ENCODE assay signal across 1 cellular context in the genomic region with DNA sequence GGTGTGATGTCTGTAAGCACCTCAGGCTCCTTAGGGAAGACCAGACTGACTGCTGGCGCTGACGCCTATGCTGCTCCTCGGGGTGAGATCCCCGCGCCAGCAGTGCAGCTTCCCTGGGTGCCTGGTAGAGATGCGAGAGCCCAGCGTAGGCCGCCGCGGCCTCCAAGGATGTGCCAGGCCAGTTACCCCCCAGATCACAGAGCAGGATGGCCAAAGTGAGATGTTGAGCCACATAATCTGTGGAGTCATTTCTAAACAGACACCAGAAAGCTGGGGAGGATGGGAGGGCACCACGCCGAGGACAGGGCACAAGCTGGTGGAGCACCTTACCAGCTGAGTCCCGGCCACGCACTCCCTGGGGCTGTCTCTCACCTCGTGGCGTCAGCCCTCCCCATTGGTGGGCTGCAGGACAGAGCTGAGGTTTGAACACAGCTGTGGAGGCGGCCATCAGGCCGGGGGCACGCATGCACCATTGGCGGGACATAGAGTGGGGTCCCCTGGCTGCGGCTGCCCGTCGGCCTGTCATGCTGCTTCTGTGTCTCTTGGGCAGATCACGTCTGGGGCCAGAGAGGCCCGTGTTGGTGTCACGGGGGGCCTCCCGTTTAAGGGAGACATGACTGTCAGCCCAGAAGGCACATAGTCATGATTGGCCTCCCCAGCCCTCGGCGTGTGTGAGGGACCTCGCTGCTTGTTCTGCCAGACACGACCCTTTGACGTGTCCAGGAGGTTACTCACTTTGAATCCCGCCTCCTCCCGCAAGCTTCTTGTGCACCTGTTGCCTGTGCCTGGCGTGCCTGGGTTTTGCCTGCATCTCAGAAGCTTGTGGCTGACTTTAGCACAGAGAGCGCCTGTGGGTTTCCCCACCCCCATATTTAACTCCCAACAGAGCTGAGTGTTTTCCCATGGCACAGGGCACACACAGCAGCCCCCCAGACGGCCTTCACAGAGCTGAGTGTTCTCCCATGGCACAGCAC.
TF ChIP-seq lines count a peak whose summit lies in the region.

No MANE protein-coding gene starts in this region.

TF ChIP-seq in K562, 482 proteins besides CTCF, POLR2A, EP300 and RAD21:
- TF ChIP-seq, protein P1, sequence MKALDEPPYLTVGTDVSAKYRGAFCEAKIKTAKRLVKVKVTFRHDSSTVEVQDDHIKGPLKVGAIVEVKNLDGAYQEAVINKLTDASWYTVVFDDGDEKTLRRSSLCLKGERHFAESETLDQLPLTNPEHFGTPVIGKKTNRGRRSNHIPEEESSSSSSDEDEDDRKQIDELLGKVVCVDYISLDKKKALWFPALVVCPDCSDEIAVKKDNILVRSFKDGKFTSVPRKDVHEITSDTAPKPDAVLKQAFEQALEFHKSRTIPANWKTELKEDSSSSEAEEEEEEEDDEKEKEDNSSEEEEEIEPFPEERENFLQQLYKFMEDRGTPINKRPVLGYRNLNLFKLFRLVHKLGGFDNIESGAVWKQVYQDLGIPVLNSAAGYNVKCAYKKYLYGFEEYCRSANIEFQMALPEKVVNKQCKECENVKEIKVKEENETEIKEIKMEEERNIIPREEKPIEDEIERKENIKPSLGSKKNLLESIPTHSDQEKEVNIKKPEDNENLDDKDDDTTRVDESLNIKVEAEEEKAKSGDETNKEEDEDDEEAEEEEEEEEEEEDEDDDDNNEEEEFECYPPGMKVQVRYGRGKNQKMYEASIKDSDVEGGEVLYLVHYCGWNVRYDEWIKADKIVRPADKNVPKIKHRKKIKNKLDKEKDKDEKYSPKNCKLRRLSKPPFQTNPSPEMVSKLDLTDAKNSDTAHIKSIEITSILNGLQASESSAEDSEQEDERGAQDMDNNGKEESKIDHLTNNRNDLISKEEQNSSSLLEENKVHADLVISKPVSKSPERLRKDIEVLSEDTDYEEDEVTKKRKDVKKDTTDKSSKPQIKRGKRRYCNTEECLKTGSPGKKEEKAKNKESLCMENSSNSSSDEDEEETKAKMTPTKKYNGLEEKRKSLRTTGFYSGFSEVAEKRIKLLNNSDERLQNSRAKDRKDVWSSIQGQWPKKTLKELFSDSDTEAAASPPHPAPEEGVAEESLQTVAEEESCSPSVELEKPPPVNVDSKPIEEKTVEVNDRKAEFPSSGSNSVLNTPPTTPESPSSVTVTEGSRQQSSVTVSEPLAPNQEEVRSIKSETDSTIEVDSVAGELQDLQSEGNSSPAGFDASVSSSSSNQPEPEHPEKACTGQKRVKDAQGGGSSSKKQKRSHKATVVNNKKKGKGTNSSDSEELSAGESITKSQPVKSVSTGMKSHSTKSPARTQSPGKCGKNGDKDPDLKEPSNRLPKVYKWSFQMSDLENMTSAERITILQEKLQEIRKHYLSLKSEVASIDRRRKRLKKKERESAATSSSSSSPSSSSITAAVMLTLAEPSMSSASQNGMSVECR (CRISPR knock-in tag; IDR thresholded peaks at IDR 0.05) = 0 out of 2 replicates have a peak, but pooled peaks have one; percentile 14
- TF ChIP-seq, protein P2, sequence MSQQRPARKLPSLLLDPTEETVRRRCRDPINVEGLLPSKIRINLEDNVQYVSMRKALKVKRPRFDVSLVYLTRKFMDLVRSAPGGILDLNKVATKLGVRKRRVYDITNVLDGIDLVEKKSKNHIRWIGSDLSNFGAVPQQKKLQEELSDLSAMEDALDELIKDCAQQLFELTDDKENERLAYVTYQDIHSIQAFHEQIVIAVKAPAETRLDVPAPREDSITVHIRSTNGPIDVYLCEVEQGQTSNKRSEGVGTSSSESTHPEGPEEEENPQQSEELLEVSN (IDR thresholded peaks at IDR 0.05; ENCODE audit: borderline replicate concordance in 1 of 2, extremely low read depth in 1 of 2, insufficient read depth in 1 of 2, insufficient read length in 1 of 2, low read depth in 1 of 2, low read length in 1 of 2, poor library complexity in 1 of 2, severe bottlenecking in 1 of 2) = no peak
